In genomic region chr1:23634840-23635642, GRCh38 we compare ENCODE assay signal across 8 cellular contexts. TPM values are rescaled to one million over a fixed set of nuclear protein-coding genes. Genes with fewer than 3 reads are reported as not detected.
DNase-seq lines count a peak whose midpoint lies in the region; ATAC-seq and TF ChIP-seq lines count a peak whose summit lies in the region.

No MANE protein-coding gene starts in this region.

- CTCF ChIA-PET in A673 (lab: Charles Lee) = interaction anchor here (0.5 to 1.6 kb wide), 13 partner anchors 12 to 466 kb away, joined by 3 to 16 read pairs (median 5); partner anchors contain the start of gene LUZP1

- H3K4me3 Mint-ChIP-seq in T-helper 17 cell (peak overlapping the region; percentile 84), immature natural killer cell (peak overlapping the region; percentile 53 to 75 (median 59))

- no peaks in the 10 kb centered on the region for H3K36me3 Mint-ChIP-seq in T-helper 17 cell (ENCODE audit: low read depth)
- H3K36me3 Mint-ChIP-seq in immature natural killer cell = no peaks in the 10 kb centered on the region

- no peaks in the 10 kb centered on the region for H3K27me3 Mint-ChIP-seq in T-helper 17 cell
- peaks cover 4 to 14% (median 9%) of the 10 kb centered on the region in 3 donors for H3K27me3 Mint-ChIP-seq in immature natural killer cell (ENCODE audit: low read depth in 3 of 3)

- DNase-seq in A673 (ENCODE audit: low spot score) (peak; percentile 82), NCI-H1436 treated with DMSO at 0.1 percent for 48 hours (lab: John Stamatoyannopoulos, UW) (peak; percentile 7), T-helper 17 cell (peak in 2 of 3 donors; percentile 35 to 48), breast epithelium (ENCODE audit: low spot score in 2 of 2) (peak in 1 of 2 donors; percentile 57), immature natural killer cell (peak; percentile 43 to 62 (median 61)), gastrocnemius medialis (peak in 1 of 2 donors; percentile 65)

- no peak for TF ChIP-seq POLR2A in breast epithelium (IDR thresholded peaks at IDR 0.05)
- no peak for TF ChIP-seq POLR2A in gastrocnemius medialis (IDR thresholded peaks at IDR 0.05)

- ATAC-seq in T-helper 17 cell = peak; percentile 89
- ATAC-seq in gastrocnemius medialis = peak; percentile 38 to 75
- ATAC-seq in GM21515 (IDR thresholded peaks at IDR 0.05; ENCODE audit: unreplicated experiment) = no peak

- TF ChIP-seq CTCF in A673 (conservative IDR thresholded peaks at IDR 0.05; ENCODE audit: low read depth, low read length) (peak; percentile 90), GM12873 (IDR thresholded peaks at IDR 0.05; ENCODE audit: insufficient read depth, low read depth, low read length, missing control alignments) (peak; percentile 94), breast epithelium (IDR thresholded peaks at IDR 0.05) (peak; percentile 89 to 93 (median 89)), gastrocnemius medialis (IDR thresholded peaks at IDR 0.05 in 4 of 5, conservative IDR thresholded peaks at IDR 0.05 in 1 of 5) (peak; percentile 67 to 90 (median 84))

- H3K9me3 ChIP-seq in A673 (ENCODE audit: low read depth, low read length, poor library complexity, severe bottlenecking) (no peaks in the 10 kb centered on the region), T-helper 17 cell (ENCODE audit: control insufficient read depth, low read length, poor library complexity, severe bottlenecking) (no peaks in the 10 kb centered on the region), breast epithelium (no peaks in the 10 kb centered on the region), gastrocnemius medialis (no peaks in the 10 kb centered on the region)

- peak overlapping the region; percentile 35 for H3K27ac ChIP-seq in A673 (ENCODE audit: low read depth, low read length, poor library complexity, severe bottlenecking)
- H3K27ac ChIP-seq in breast epithelium = peak overlapping the region; percentile 73 to 81
- H3K27ac ChIP-seq in gastrocnemius medialis = peak overlapping the region; percentile 56 to 75 (median 73)

- peaks cover 21% of the 10 kb centered on the region for H3K4me1 ChIP-seq in A673 (ENCODE audit: insufficient read depth, low read length, poor library complexity, severe bottlenecking)
- H3K4me1 ChIP-seq in breast epithelium = no peaks in the 10 kb centered on the region
- H3K4me1 ChIP-seq in gastrocnemius medialis = peaks cover 22% of the 10 kb centered on the region in 2 donors

- intact Hi-C loops in A673 (cut with micrococcal nuclease; ENCODE audit: unreplicated experiment) = loop anchor here (10.0 kb wide), 1 partner anchor 660 kb away; the partner anchor contains the start of gene LACTBL1
- intact Hi-C loops in breast epithelium (cut with DNase I; ENCODE audit: low total_unique reads) = no loop called here
- intact Hi-C loops in gastrocnemius medialis (cut with DNase I; ENCODE audit: low total_unique reads) = loop anchor here (2.0 kb wide), 1 partner anchor 42 kb away; no protein-coding TSS in a partner anchor

- H3K4me3 ChIP-seq in A673 (ENCODE audit: low read depth, low read length, poor library complexity, severe bottlenecking) (peak overlapping the region; percentile 48), breast epithelium (peak overlapping the region; percentile 43 to 61 (median 47)), gastrocnemius medialis (peak overlapping the region; percentile 23 to 54 (median 50))

- POLR2A ChIA-PET in A673 (lab: Charles Lee; ENCODE audit: low non-redundant PET) = interaction anchor here (0.6 kb wide), 1 partner anchor 95 kb away, joined by 4 read pairs; no protein-coding TSS in a partner anchor

- H3K36me3 ChIP-seq in A673 (ENCODE audit: insufficient read depth, low read length, poor library complexity, severe bottlenecking) (no peaks in the 10 kb centered on the region), breast epithelium (no peaks in the 10 kb centered on the region), gastrocnemius medialis (no peaks in the 10 kb centered on the region)

- H3K27ac Mint-ChIP-seq in T-helper 17 cell = peak overlapping the region; percentile 95
- H3K27ac Mint-ChIP-seq in immature natural killer cell = no peak overlapping the region

- no peaks in the 10 kb centered on the region for H3K9me3 Mint-ChIP-seq in immature natural killer cell

- in situ Hi-C loops in gastrocnemius medialis (cut with MboI; ENCODE audit: low sequenced_read_pairs in 4 of 4) = loop anchor here (5.0 kb wide), 1 partner anchor 88 kb away; no protein-coding TSS in a partner anchor

- no TSS peak for BruUV-seq in A673 (replicated peaks; lab: Mats Ljungman, UMichigan)

- peaks cover 17% of the 10 kb centered on the region for H3K4me1 Mint-ChIP-seq in T-helper 17 cell
- peaks cover 9 to 11% of the 10 kb centered on the region in 2 donors for H3K4me1 Mint-ChIP-seq in immature natural killer cell

- no peaks in the 10 kb centered on the region for H3K27me3 ChIP-seq in A673 (replicated peaks; ENCODE audit: insufficient read depth, low read depth, low read length, poor library complexity)
- no peaks in the 10 kb centered on the region for H3K27me3 ChIP-seq in breast epithelium
- no peaks in the 10 kb centered on the region for H3K27me3 ChIP-seq in gastrocnemius medialis

RNA-seq across cellular contexts. Expression of gene RPL11, which starts 56.6 kb away (rescaled TPM):
- total RNA-seq in A673 (2021) (1,180 and 1,206 TPM in 2 replicates), T-helper 17 cell (1,000 to 10,000 TPM; 1,753 to 1,861 TPM), breast epithelium (1,000 to 10,000 TPM; 1,191 to 1,487 (median 1,340) TPM), gastrocnemius medialis (100 to 1,000 TPM; 302 to 593 (median 504) TPM)
- polyA plus RNA-seq in immature natural killer cell = 100 to 1,000 TPM; 524 to 763 (median 531) TPM
